Comparison of ENCODE assay signal across 31 cellular contexts in genomic region chr4:82618321-82618720, GRCh38. TPM values are rescaled to one million over a fixed set of nuclear protein-coding genes. Genes with fewer than 3 reads are reported as not detected.
DNase-seq lines count a peak whose midpoint lies in the region; ATAC-seq, FAIRE-seq and TF ChIP-seq lines count a peak whose summit lies in the region.
"Had no signal": no experiment of that assay in that cellular context is flagged by ENCODE, and none has a peak within 500 bp of the region (broad histone marks: within the 10 kb centered on the region; RNA-seq: fewer than 3 reads in every experiment).

No MANE protein-coding gene starts in this region.

- DNase-seq in AG09309 (ENCODE audit: low read depth), result peak; percentile 50
- peak; percentile 52 for DNase-seq in GM03348 (ENCODE audit: low spot score)
- DNase-seq in astrocyte (ENCODE audit: low read depth), result peak; percentile 70
- peak; percentile 5 for DNase-seq in iris pigment epithelial cell (ENCODE audit: low read depth)
- DNase-seq in activated effector memory CD4-positive, alpha-beta T cell treated with Interleukin-2 at 50 U/mL for 16 hours, result no peak
- no peak for DNase-seq in NCI-H345 (lab: John Stamatoyannopoulos, UW)
- DNase-seq: activated naive CD4-positive, alpha-beta T cell treated with Interleukin-2 at 50 U/mL for 16 hours; activated T-cell treated with anti-CD3 and anti-CD28 coated beads, Interleukin-2, amount 50 U/mL, for 1 hour; amygdala; CD4-positive, alpha-beta memory T cell; central memory CD4-positive, alpha-beta T cell; DMS 273 treated with DMSO at 0.1 percent for 48 hours; foreskin melanocyte; hypothalamus; NCI-H1694; NCI-H82; OCI-M1; psoas muscle; Right ventricle myocardium superior; T-cell; testis; uterus had no signal

- no peak overlapping the region for H3K4me2 ChIP-seq in astrocyte (ENCODE audit: low read length)
- H3K4me2 ChIP-seq: smooth muscle cell had no signal

- no peak for ATAC-seq in GM18505 (IDR thresholded peaks at IDR 0.05; ENCODE audit: unreplicated experiment)
- ATAC-seq in gastroesophageal sphincter, result no peak
- ATAC-seq: K562; psoas muscle; stimulated activated memory B cell treated with anti-CD40 and anti-IgM and Interleukin-4, amounts not matched to agents 10 μg/mL and 1 μg/mL and 100 μg/mL, for 72 hours; T-cell had no signal

- H3K4me3 ChIP-seq in AG09309 (ENCODE audit: control insufficient read depth, low read depth, low read length), result no peak overlapping the region
- H3K4me3 ChIP-seq in astrocyte (ENCODE audit: insufficient read depth, low read depth, low read length), result no peak overlapping the region
- H3K4me3 ChIP-seq in gastroesophageal sphincter, result no peak overlapping the region
- H3K4me3 ChIP-seq: K562, lung, psoas muscle, smooth muscle cell, testis, uterus had no signal

- no peak for TF ChIP-seq EP300 in gastroesophageal sphincter (IDR thresholded peaks at IDR 0.05)

- H3K27ac ChIP-seq in astrocyte (ENCODE audit: low read depth, low read length), result no peak overlapping the region
- H3K27ac ChIP-seq in gastroesophageal sphincter, result no peak overlapping the region
- H3K27ac ChIP-seq: psoas muscle, testis, uterus had no signal

- H3K27ac Mint-ChIP-seq in astrocyte (ENCODE audit: unreplicated experiment), result no peak overlapping the region
- H3K27ac Mint-ChIP-seq: CD4-positive, alpha-beta memory T cell; stimulated activated memory B cell treated with anti-CD40 and anti-IgM and Interleukin-4, amounts not matched to agents 10 μg/mL and 1 μg/mL and 100 μg/mL, for 72 hours; T-cell had no signal

- H3K9me3 Mint-ChIP-seq in astrocyte (ENCODE audit: unreplicated experiment), result peaks cover 1% of the 10 kb centered on the region
- H3K9me3 Mint-ChIP-seq: CD4-positive, alpha-beta memory T cell; stimulated activated memory B cell treated with anti-CD40 and anti-IgM and Interleukin-4, amounts not matched to agents 10 μg/mL and 1 μg/mL and 100 μg/mL, for 72 hours; T-cell had no signal

- TF ChIP-seq CTCF in AG09309 (IDR thresholded peaks at IDR 0.05; ENCODE audit: control insufficient read depth, insufficient read depth, low read depth, low read length, missing control alignments), result no peak
- TF ChIP-seq CTCF in astrocyte (IDR thresholded peaks at IDR 0.05; ENCODE audit: insufficient read depth, low read depth, low read length), result no peak
- TF ChIP-seq CTCF in gastroesophageal sphincter (IDR thresholded peaks at IDR 0.05), result no peak

- H3K4me1 Mint-ChIP-seq in astrocyte (ENCODE audit: low read depth, unreplicated experiment), result no peaks in the 10 kb centered on the region
- H3K4me1 Mint-ChIP-seq: CD4-positive, alpha-beta memory T cell; stimulated activated memory B cell treated with anti-CD40 and anti-IgM and Interleukin-4, amounts not matched to agents 10 μg/mL and 1 μg/mL and 100 μg/mL, for 72 hours had no signal

- no peaks in the 10 kb centered on the region for H3K4me1 ChIP-seq in astrocyte (ENCODE audit: insufficient read depth, low read length)
- peaks cover 0 to 4% (median 0%) of the 10 kb centered on the region in 3 donors for H3K4me1 ChIP-seq in gastroesophageal sphincter
- H3K4me1 ChIP-seq: psoas muscle, testis, uterus had no signal

- H3K4me3 Mint-ChIP-seq in astrocyte (ENCODE audit: unreplicated experiment), result no peak overlapping the region
- H3K4me3 Mint-ChIP-seq: CD4-positive, alpha-beta memory T cell; stimulated activated memory B cell treated with anti-CD40 and anti-IgM and Interleukin-4, amounts not matched to agents 10 μg/mL and 1 μg/mL and 100 μg/mL, for 72 hours; T-cell had no signal

- 9 to 17% methylated on average over 1 of the region's 1 CpG for WGBS in gastroesophageal sphincter (ENCODE audit: low coverage in 1 of 2), 2 donors

- no peak overlapping the region for H2AFZ ChIP-seq in astrocyte (ENCODE audit: low read depth, low read length)

- no peaks in the 10 kb centered on the region for H4K20me1 ChIP-seq in astrocyte (ENCODE audit: insufficient read depth, low read length)

- H3K27me3 ChIP-seq in astrocyte (ENCODE audit: insufficient read depth, low read length), result peaks cover 6% of the 10 kb centered on the region
- no peaks in the 10 kb centered on the region for H3K27me3 ChIP-seq in gastroesophageal sphincter
- H3K27me3 ChIP-seq: testis, uterus had no signal

- H3K79me2 ChIP-seq in astrocyte (ENCODE audit: insufficient read depth, low read length), result no peaks in the 10 kb centered on the region

- TF ChIP-seq POLR2A in GM18505 (IDR thresholded peaks at IDR 0.05; ENCODE audit: borderline replicate concordance, extremely low read depth, insufficient read depth, insufficient read length) (no peak), gastroesophageal sphincter (IDR thresholded peaks at IDR 0.05) (no peak)

- H3K9me3 ChIP-seq in astrocyte (ENCODE audit: insufficient read depth, low read depth, low read length) (no peaks in the 10 kb centered on the region), gastroesophageal sphincter (no peaks in the 10 kb centered on the region)
- H3K9me3 ChIP-seq: psoas muscle, testis, uterus had no signal

- no peaks in the 10 kb centered on the region for H3K36me3 ChIP-seq in astrocyte (ENCODE audit: insufficient read depth, low read length)
- H3K36me3 ChIP-seq in gastroesophageal sphincter, result no peaks in the 10 kb centered on the region
- H3K36me3 ChIP-seq: uterus had no signal

- FAIRE-seq in astrocyte (lab: Jason Lieb, UNC), result no peak
- FAIRE-seq: G401.6, islet of Langerhans, K562, TTC549 had no signal

- no peak overlapping the region for H3K9ac ChIP-seq in astrocyte (ENCODE audit: low read length)

- peaks cover 10% of the 10 kb centered on the region for H3K27me3 Mint-ChIP-seq in astrocyte (ENCODE audit: low read depth, unreplicated experiment)
- H3K27me3 Mint-ChIP-seq: stimulated activated memory B cell treated with anti-CD40 and anti-IgM and Interleukin-4, amounts not matched to agents 10 μg/mL and 1 μg/mL and 100 μg/mL, for 72 hours had no signal

- H3K36me3 Mint-ChIP-seq in astrocyte (ENCODE audit: low read depth, unreplicated experiment), result no peaks in the 10 kb centered on the region
- H3K36me3 Mint-ChIP-seq: CD4-positive, alpha-beta memory T cell; stimulated activated memory B cell treated with anti-CD40 and anti-IgM and Interleukin-4, amounts not matched to agents 10 μg/mL and 1 μg/mL and 100 μg/mL, for 72 hours; T-cell had no signal

RNA-seq across cellular contexts. Expression of gene TMEM150C, which starts 56.5 kb away (rescaled TPM):
- 0.50 and 0.95 TPM in 2 replicates for total RNA-seq in astrocyte
- 1 to 10 TPM; 3.5 to 10.0 (median 4.8) TPM for total RNA-seq in gastroesophageal sphincter
- total RNA-seq: CD4-positive, alpha-beta memory T cell had no signal

Comparison
In these comparisons a context has a peak if more than half of its experiments do, and no peak if none do; other contexts are left out.
1. DNase-seq: peak in AG09309 (single experiment), GM03348 (single experiment), astrocyte (single experiment) and iris pigment epithelial cell (single experiment); none in activated effector memory CD4-positive, alpha-beta T cell treated with Interleukin-2 at 50 U/mL for 16 hours (single experiment) and NCI-H345 (single experiment).